Comparison of ENCODE assay signal across 1 cellular context in the genomic region with DNA sequence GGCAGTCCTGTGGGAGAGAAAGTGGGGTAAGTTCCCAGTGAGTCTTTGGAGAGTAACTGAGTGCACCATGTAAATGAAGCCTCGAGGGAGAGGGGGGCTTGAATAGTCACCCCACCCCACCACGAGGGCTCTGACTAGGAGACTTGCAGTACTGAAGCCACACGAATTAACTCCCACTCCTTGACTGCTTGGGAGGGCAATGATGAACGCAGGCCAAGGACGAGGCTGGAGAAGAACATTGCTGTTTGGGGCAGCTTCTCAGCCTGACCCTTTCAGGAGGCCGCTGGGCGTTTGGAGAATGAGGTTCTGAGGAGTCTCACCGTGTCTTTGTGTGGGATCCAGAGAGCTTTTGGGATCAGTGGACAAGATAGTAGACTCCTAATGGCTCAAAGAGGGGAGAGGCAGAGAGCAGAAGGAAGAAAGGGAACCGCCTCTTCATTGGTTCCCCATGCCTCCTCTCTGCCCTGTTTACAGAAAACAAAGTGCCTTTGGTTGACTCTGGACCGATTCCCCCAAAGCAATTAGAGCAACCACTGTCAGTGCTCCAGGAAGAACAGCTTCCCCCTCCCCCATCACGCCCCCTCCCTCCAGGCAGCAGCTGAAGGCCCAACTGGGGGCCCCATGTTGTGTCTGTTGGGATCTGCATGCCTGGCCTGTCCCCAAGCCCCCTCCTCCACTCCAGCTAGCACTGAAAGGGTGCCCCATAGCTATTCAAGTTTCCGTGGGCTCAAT.
TF ChIP-seq lines count a peak whose summit lies in the region.

No MANE protein-coding gene starts in this region.

TF ChIP-seq in SK-N-SH, 30 proteins besides CTCF, POLR2A, EP300 and RAD21 (continued from another document):
- TF ChIP-seq, protein P1, sequence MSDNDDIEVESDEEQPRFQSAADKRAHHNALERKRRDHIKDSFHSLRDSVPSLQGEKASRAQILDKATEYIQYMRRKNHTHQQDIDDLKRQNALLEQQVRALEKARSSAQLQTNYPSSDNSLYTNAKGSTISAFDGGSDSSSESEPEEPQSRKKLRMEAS (IDR thresholded peaks at IDR 0.05; ENCODE audit: low read depth) = no peak
- no peak for TF ChIP-seq SMC3 (IDR thresholded peaks at IDR 0.05; ENCODE audit: low read depth, low read length)
- TF ChIP-seq FOXJ3 (CRISPR knock-in tag; IDR thresholded peaks at IDR 0.05) = no peak
- TF ChIP-seq MEF2A (IDR thresholded peaks at IDR 0.05; ENCODE audit: borderline replicate concordance, low read depth) = no peak
TF ChIP-seq in SK-N-SH: peak in this region for 0.
